Comparison of ENCODE assay signal across 10 cellular contexts in genomic region chr18:58996131-58996632, GRCh38.
DNase-seq lines count a peak whose midpoint lies in the region; ATAC-seq and TF ChIP-seq lines count a peak whose summit lies in the region.
"Had no signal": no experiment of that assay in that cellular context is flagged by ENCODE, and none has a peak within 500 bp of the region (broad histone marks: within the 10 kb centered on the region; RNA-seq: fewer than 3 reads in every experiment).

No MANE protein-coding gene starts in this region.

- peak overlapping the region; percentile 84 to 90 for H3K27ac ChIP-seq in right atrium auricular region
- peak overlapping the region; percentile 84 to 95 for H3K27ac ChIP-seq in aorta (ENCODE audit: low read depth in 1 of 2, low read length in 2 of 2)
- H3K27ac ChIP-seq: cardiac muscle cell, neutrophil had no signal

- H3K27me3 ChIP-seq in right atrium auricular region (no peaks in the 10 kb centered on the region), aorta (ENCODE audit: control insufficient read depth in 1 of 2, insufficient read depth in 2 of 2, low read length in 1 of 2) (no peaks in the 10 kb centered on the region)
- H3K27me3 ChIP-seq: cardiac muscle cell, neutrophil had no signal

- no peak for TF ChIP-seq CTCF in right atrium auricular region (IDR thresholded peaks at IDR 0.05)

- H3K9me3 ChIP-seq in right atrium auricular region (no peaks in the 10 kb centered on the region), aorta (ENCODE audit: control insufficient read depth, low read length) (no peaks in the 10 kb centered on the region)
- H3K9me3 ChIP-seq: neutrophil had no signal

- intact Hi-C loops in Right ventricle myocardium inferior (cut with DNase I): loop anchor here (5.0 kb wide), 4 partner anchors 39 to 134 kb away; partner anchors contain the start of gene ZNF532
- intact Hi-C loops in cardiac septum (cut with DNase I): loop anchor here (5.0 kb wide), 1 partner anchor 214 kb away; no protein-coding TSS in a partner anchor
- intact Hi-C loops in aorta (cut with DNase I): loop anchor here (5.0 to 10.0 kb wide), 2 partner anchors 214 to 1211 kb away; no protein-coding TSS in a partner anchor

- 32 to 36% methylated on average over 11 of the region's 11 CpGs for WGBS in aorta, 2 donors

- peaks cover 0 to 63% of the 10 kb centered on the region in 2 donors for H3K4me1 ChIP-seq in right atrium auricular region
- H3K4me1 ChIP-seq in aorta (ENCODE audit: control insufficient read depth in 1 of 2, insufficient read depth in 2 of 2, low read length in 2 of 2): peaks cover 7 to 12% of the 10 kb centered on the region in 2 donors

- ATAC-seq in Right ventricle myocardium inferior (peak; percentile 40), aorta (ENCODE audit: low FRiP score) (no peak), HG03378 (IDR thresholded peaks at IDR 0.05; ENCODE audit: unreplicated experiment) (no peak)

- H3K36me3 ChIP-seq in right atrium auricular region (no peaks in the 10 kb centered on the region), aorta (ENCODE audit: control insufficient read depth in 1 of 2, insufficient read depth in 2 of 2, low read length in 1 of 2) (no peaks in the 10 kb centered on the region)
- H3K36me3 ChIP-seq: cardiac muscle cell, neutrophil had no signal

- DNase-seq in Right ventricle myocardium inferior (ENCODE audit: missing footprints): no peak
- DNase-seq in cardiac septum (ENCODE audit: low spot score): no peak
- DNase-seq in astrocyte of the hippocampus (ENCODE audit: low read depth, low spot score): peak; percentile 47
- no peak for DNase-seq in right atrium auricular region (ENCODE audit: low spot score)
- DNase-seq in aorta: no peak
- no peak for DNase-seq in NOMO-1 treated with dmso at 0.1 percent for 144 hours (lab: John Stamatoyannopoulos, UW; ENCODE audit: unreplicated experiment)
- DNase-seq in pons (ENCODE audit: low spot score): no peak

- H3K4me3 ChIP-seq in right atrium auricular region: no peak overlapping the region
- H3K4me3 ChIP-seq in aorta (ENCODE audit: low read length in 2 of 2): no peak overlapping the region
- H3K4me3 ChIP-seq: cardiac muscle cell had no signal
